In the genomic region with DNA sequence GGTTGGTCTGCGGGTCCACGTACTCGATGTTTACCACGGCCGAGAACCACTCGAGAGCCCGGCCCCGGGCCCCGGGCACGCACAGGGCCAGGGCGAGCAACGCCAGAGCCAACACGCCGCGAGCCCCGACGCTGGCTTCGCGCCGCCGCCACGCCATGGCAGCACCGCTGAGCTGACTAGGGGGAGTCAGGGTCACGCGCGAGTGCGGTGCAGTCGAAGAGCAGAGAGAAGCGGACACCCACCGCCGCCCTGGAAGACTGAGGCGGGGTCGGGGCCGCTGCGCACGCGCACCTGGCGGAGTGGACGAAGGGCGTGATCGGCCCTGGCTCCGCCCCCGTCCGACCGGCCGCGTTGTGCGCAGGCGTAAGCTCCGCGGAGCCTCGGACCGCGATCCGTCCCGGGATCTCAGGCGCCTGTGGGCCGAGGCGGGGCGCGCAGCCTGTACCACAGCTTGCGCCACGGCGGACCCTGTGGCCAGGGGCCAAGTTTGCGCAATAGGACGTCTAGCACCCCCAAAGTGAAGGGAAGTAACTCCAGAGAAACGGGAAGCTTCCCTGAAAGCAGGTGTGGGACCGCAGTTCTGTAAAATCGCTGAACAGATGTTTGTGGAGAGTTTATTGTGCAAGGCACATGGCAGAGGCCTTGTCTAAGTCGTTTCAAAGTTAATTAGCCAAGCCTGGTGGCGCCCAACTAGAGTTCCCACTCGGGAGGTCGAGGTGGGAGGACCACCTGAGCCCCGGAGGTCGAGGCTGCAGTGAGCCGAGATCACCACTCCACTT, we compare ENCODE assay signal across 1 cellular context.
TF ChIP-seq lines count a peak whose summit lies in the region.

A gene with protein sequence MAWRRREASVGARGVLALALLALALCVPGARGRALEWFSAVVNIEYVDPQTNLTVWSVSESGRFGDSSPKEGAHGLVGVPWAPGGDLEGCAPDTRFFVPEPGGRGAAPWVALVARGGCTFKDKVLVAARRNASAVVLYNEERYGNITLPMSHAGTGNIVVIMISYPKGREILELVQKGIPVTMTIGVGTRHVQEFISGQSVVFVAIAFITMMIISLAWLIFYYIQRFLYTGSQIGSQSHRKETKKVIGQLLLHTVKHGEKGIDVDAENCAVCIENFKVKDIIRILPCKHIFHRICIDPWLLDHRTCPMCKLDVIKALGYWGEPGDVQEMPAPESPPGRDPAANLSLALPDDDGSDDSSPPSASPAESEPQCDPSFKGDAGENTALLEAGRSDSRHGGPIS (minus strand): TSS at position 270 of the 779 bp plus-strand sequence. CDS start 113 bp downstream, at position 157.

TF ChIP-seq in HepG2, 621 proteins besides CTCF, POLR2A, EP300 and RAD21 (continued from another document and continues in another):
- TF ChIP-seq, protein P1, sequence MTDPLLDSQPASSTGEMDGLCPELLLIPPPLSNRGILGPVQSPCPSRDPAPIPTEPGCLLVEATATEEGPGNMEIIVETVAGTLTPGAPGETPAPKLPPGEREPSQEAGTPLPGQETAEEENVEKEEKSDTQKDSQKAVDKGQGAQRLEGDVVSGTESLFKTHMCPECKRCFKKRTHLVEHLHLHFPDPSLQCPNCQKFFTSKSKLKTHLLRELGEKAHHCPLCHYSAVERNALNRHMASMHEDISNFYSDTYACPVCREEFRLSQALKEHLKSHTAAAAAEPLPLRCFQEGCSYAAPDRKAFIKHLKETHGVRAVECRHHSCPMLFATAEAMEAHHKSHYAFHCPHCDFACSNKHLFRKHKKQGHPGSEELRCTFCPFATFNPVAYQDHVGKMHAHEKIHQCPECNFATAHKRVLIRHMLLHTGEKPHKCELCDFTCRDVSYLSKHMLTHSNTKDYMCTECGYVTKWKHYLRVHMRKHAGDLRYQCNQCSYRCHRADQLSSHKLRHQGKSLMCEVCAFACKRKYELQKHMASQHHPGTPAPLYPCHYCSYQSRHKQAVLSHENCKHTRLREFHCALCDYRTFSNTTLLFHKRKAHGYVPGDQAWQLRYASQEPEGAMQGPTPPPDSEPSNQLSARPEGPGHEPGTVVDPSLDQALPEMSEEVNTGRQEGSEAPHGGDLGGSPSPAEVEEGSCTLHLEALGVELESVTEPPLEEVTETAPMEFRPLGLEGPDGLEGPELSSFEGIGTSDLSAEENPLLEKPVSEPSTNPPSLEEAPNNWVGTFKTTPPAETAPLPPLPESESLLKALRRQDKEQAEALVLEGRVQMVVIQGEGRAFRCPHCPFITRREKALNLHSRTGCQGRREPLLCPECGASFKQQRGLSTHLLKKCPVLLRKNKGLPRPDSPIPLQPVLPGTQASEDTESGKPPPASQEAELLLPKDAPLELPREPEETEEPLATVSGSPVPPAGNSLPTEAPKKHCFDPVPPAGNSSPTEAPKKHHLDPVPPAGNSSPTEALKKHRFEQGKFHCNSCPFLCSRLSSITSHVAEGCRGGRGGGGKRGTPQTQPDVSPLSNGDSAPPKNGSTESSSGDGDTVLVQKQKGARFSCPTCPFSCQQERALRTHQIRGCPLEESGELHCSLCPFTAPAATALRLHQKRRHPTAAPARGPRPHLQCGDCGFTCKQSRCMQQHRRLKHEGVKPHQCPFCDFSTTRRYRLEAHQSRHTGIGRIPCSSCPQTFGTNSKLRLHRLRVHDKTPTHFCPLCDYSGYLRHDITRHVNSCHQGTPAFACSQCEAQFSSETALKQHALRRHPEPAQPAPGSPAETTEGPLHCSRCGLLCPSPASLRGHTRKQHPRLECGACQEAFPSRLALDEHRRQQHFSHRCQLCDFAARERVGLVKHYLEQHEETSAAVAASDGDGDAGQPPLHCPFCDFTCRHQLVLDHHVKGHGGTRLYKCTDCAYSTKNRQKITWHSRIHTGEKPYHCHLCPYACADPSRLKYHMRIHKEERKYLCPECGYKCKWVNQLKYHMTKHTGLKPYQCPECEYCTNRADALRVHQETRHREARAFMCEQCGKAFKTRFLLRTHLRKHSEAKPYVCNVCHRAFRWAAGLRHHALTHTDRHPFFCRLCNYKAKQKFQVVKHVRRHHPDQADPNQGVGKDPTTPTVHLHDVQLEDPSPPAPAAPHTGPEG (CRISPR knock-in tag; IDR thresholded peaks at IDR 0.05): peak; percentile 70; the same call in 1 of the 2 replicates
- TF ChIP-seq RCOR2 (CRISPR knock-in tag; IDR thresholded peaks at IDR 0.05): peak; percentile 90
- TF ChIP-seq EEA1 (CRISPR knock-in tag; IDR thresholded peaks at IDR 0.05; ENCODE audit: borderline replicate concordance): peak; percentile 63
- TF ChIP-seq, protein P2, sequence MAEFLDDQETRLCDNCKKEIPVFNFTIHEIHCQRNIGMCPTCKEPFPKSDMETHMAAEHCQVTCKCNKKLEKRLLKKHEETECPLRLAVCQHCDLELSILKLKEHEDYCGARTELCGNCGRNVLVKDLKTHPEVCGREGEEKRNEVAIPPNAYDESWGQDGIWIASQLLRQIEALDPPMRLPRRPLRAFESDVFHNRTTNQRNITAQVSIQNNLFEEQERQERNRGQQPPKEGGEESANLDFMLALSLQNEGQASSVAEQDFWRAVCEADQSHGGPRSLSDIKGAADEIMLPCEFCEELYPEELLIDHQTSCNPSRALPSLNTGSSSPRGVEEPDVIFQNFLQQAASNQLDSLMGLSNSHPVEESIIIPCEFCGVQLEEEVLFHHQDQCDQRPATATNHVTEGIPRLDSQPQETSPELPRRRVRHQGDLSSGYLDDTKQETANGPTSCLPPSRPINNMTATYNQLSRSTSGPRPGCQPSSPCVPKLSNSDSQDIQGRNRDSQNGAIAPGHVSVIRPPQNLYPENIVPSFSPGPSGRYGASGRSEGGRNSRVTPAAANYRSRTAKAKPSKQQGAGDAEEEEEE (CRISPR knock-in tag; IDR thresholded peaks at IDR 0.05; ENCODE audit: borderline replicate concordance): no peak
- TF ChIP-seq, protein P3, sequence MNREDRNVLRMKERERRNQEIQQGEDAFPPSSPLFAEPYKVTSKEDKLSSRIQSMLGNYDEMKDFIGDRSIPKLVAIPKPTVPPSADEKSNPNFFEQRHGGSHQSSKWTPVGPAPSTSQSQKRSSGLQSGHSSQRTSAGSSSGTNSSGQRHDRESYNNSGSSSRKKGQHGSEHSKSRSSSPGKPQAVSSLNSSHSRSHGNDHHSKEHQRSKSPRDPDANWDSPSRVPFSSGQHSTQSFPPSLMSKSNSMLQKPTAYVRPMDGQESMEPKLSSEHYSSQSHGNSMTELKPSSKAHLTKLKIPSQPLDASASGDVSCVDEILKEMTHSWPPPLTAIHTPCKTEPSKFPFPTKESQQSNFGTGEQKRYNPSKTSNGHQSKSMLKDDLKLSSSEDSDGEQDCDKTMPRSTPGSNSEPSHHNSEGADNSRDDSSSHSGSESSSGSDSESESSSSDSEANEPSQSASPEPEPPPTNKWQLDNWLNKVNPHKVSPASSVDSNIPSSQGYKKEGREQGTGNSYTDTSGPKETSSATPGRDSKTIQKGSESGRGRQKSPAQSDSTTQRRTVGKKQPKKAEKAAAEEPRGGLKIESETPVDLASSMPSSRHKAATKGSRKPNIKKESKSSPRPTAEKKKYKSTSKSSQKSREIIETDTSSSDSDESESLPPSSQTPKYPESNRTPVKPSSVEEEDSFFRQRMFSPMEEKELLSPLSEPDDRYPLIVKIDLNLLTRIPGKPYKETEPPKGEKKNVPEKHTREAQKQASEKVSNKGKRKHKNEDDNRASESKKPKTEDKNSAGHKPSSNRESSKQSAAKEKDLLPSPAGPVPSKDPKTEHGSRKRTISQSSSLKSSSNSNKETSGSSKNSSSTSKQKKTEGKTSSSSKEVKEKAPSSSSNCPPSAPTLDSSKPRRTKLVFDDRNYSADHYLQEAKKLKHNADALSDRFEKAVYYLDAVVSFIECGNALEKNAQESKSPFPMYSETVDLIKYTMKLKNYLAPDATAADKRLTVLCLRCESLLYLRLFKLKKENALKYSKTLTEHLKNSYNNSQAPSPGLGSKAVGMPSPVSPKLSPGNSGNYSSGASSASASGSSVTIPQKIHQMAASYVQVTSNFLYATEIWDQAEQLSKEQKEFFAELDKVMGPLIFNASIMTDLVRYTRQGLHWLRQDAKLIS (CRISPR knock-in tag; IDR thresholded peaks at IDR 0.05): peak; percentile 93
- TF ChIP-seq SNAPC2 (CRISPR knock-in tag; IDR thresholded peaks at IDR 0.05): peak; percentile 88
- TF ChIP-seq, protein P4, sequence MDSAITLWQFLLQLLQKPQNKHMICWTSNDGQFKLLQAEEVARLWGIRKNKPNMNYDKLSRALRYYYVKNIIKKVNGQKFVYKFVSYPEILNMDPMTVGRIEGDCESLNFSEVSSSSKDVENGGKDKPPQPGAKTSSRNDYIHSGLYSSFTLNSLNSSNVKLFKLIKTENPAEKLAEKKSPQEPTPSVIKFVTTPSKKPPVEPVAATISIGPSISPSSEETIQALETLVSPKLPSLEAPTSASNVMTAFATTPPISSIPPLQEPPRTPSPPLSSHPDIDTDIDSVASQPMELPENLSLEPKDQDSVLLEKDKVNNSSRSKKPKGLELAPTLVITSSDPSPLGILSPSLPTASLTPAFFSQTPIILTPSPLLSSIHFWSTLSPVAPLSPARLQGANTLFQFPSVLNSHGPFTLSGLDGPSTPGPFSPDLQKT (CRISPR knock-in tag; IDR thresholded peaks at IDR 0.05; ENCODE audit: borderline replicate concordance): peak; percentile 91
- TF ChIP-seq, protein P5, sequence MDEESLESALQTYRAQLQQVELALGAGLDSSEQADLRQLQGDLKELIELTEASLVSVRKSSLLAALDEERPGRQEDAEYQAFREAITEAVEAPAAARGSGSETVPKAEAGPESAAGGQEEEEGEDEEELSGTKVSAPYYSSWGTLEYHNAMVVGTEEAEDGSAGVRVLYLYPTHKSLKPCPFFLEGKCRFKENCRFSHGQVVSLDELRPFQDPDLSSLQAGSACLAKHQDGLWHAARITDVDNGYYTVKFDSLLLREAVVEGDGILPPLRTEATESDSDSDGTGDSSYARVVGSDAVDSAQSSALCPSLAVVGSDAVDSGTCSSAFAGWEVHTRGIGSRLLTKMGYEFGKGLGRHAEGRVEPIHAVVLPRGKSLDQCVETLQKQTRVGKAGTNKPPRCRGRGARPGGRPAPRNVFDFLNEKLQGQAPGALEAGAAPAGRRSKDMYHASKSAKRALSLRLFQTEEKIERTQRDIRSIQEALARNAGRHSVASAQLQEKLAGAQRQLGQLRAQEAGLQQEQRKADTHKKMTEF (CRISPR knock-in tag; IDR thresholded peaks at IDR 0.05): peak; percentile 92
- TF ChIP-seq, protein P6, sequence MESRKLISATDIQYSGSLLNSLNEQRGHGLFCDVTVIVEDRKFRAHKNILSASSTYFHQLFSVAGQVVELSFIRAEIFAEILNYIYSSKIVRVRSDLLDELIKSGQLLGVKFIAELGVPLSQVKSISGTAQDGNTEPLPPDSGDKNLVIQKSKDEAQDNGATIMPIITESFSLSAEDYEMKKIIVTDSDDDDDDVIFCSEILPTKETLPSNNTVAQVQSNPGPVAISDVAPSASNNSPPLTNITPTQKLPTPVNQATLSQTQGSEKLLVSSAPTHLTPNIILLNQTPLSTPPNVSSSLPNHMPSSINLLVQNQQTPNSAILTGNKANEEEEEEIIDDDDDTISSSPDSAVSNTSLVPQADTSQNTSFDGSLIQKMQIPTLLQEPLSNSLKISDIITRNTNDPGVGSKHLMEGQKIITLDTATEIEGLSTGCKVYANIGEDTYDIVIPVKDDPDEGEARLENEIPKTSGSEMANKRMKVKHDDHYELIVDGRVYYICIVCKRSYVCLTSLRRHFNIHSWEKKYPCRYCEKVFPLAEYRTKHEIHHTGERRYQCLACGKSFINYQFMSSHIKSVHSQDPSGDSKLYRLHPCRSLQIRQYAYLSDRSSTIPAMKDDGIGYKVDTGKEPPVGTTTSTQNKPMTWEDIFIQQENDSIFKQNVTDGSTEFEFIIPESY (CRISPR knock-in tag; IDR thresholded peaks at IDR 0.05): peak; percentile 68; the same call in 1 of the 2 replicates
- TF ChIP-seq AGO2 (optimal IDR thresholded peaks at IDR 0.05; ENCODE audit: low read depth, low read length): peak; percentile 64
- TF ChIP-seq ZNF432 (CRISPR knock-in tag; IDR thresholded peaks at IDR 0.05; ENCODE audit: borderline replicate concordance): no peak
- TF ChIP-seq, protein P7, sequence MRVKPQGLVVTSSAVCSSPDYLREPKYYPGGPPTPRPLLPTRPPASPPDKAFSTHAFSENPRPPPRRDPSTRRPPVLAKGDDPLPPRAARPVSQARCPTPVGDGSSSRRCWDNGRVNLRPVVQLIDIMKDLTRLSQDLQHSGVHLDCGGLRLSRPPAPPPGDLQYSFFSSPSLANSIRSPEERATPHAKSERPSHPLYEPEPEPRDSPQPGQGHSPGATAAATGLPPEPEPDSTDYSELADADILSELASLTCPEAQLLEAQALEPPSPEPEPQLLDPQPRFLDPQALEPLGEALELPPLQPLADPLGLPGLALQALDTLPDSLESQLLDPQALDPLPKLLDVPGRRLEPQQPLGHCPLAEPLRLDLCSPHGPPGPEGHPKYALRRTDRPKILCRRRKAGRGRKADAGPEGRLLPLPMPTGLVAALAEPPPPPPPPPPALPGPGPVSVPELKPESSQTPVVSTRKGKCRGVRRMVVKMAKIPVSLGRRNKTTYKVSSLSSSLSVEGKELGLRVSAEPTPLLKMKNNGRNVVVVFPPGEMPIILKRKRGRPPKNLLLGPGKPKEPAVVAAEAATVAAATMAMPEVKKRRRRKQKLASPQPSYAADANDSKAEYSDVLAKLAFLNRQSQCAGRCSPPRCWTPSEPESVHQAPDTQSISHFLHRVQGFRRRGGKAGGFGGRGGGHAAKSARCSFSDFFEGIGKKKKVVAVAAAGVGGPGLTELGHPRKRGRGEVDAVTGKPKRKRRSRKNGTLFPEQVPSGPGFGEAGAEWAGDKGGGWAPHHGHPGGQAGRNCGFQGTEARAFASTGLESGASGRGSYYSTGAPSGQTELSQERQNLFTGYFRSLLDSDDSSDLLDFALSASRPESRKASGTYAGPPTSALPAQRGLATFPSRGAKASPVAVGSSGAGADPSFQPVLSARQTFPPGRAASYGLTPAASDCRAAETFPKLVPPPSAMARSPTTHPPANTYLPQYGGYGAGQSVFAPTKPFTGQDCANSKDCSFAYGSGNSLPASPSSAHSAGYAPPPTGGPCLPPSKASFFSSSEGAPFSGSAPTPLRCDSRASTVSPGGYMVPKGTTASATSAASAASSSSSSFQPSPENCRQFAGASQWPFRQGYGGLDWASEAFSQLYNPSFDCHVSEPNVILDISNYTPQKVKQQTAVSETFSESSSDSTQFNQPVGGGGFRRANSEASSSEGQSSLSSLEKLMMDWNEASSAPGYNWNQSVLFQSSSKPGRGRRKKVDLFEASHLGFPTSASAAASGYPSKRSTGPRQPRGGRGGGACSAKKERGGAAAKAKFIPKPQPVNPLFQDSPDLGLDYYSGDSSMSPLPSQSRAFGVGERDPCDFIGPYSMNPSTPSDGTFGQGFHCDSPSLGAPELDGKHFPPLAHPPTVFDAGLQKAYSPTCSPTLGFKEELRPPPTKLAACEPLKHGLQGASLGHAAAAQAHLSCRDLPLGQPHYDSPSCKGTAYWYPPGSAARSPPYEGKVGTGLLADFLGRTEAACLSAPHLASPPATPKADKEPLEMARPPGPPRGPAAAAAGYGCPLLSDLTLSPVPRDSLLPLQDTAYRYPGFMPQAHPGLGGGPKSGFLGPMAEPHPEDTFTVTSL (CRISPR knock-in tag; IDR thresholded peaks at IDR 0.05; ENCODE audit: borderline replicate concordance): peak; percentile 80
- TF ChIP-seq ZBTB42 (CRISPR knock-in tag; IDR thresholded peaks at IDR 0.05): peak; percentile 96
- TF ChIP-seq PPARG (CRISPR knock-in tag; conservative IDR thresholded peaks at IDR 0.05): peak; percentile 84
- peak; percentile 97 for TF ChIP-seq POLR2G (IDR thresholded peaks at IDR 0.05; ENCODE audit: low read depth, low read length)
- TF ChIP-seq FLYWCH1 (CRISPR knock-in tag; IDR thresholded peaks at IDR 0.05): no peak
- TF ChIP-seq, protein P8, sequence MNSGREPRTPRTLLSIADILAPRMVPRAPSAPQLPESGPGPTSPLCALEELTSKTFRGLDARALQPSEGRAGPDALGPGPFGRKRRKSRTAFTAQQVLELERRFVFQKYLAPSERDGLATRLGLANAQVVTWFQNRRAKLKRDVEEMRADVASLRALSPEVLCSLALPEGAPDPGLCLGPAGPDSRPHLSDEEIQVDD (CRISPR knock-in tag; IDR thresholded peaks at IDR 0.05; ENCODE audit: borderline replicate concordance): no peak
- TF ChIP-seq SETDB1 (CRISPR knock-in tag; IDR thresholded peaks at IDR 0.05; ENCODE audit: borderline replicate concordance): no peak
- TF ChIP-seq ZNF274 (CRISPR knock-in tag; IDR thresholded peaks at IDR 0.05): peak; percentile 93
